In genomic region chr2:160741815-160742214, GRCh38 we compare ENCODE assay signal across 15 cellular contexts.
DNase-seq lines count a peak whose midpoint lies in the region; ATAC-seq and TF ChIP-seq lines count a peak whose summit lies in the region.
"Had no signal": no experiment of that assay in that cellular context is flagged by ENCODE, and none has a peak within 500 bp of the region (broad histone marks: within the 10 kb centered on the region; RNA-seq: fewer than 3 reads in every experiment).

No MANE protein-coding gene starts in this region.

- H3K4me2 ChIP-seq in DND-41 (ENCODE audit: insufficient read depth, low read length) (no peak overlapping the region), Karpas-422 (ENCODE audit: low read depth, low read length, poor library complexity, severe bottlenecking) (no peak overlapping the region)

- no peak for DNase-seq in DND-41
- DNase-seq in Karpas-422: peak; percentile 4
- DNase-seq in NCI-H82 treated with DMSO at 0.1 percent for 48 hours (lab: John Stamatoyannopoulos, UW; ENCODE audit: unreplicated experiment): peak; percentile 38
- DNase-seq in putamen (ENCODE audit: low spot score): peak; percentile 10
- no peak for DNase-seq in Calu3
- DNase-seq in stimulated activated CD4-positive, alpha-beta T cell treated with anti-CD3 and anti-CD28 coated beads, Interleukin-4, amount 100 ng/mL, for 4 hours: no peak
- no peak for DNase-seq in activated T-helper 2 cell treated with anti-CD3 and anti-CD28 coated beads, Interferon-gamma antibody, Interleukin-2, Interleukin-4, amounts not matched to agents 10 μg/mL and 5 μg/mL and 100 μg/mL, durations not matched to agents 14 hours and 24 hours and 36 hours (ENCODE audit: low spot score)
- DNase-seq: ACHN; CD4-positive, CD25-positive, alpha-beta regulatory T cell; DMS153; DMS79 treated with DMSO at 0.1 percent for 48 hours; GDM1; HCEC 1CT; HFFc6 had no signal

- H3K4me1 Mint-ChIP-seq in Calu3 (ENCODE audit: low read depth, unreplicated experiment): peaks cover 24% of the 10 kb centered on the region
- H3K4me1 Mint-ChIP-seq in activated T-helper 2 cell treated with anti-CD3 and anti-CD28 coated beads, Interferon-gamma antibody, Interleukin-2, Interleukin-4, amounts not matched to agents 10 μg/mL and 5 μg/mL and 100 μg/mL, durations not matched to agents 14 hours and 24 hours and 36 hours (ENCODE audit: low read depth): no peaks in the 10 kb centered on the region
- H3K4me1 Mint-ChIP-seq: CD4-positive, CD25-positive, alpha-beta regulatory T cell had no signal

- BruUV-seq in Calu3 (replicated peaks; lab: Mats Ljungman, UMichigan): no TSS peak

- H3K79me2 ChIP-seq in DND-41 (ENCODE audit: insufficient read depth, low read length): no peaks in the 10 kb centered on the region
- no peaks in the 10 kb centered on the region for H3K79me2 ChIP-seq in Karpas-422 (ENCODE audit: low read length)

- H3K36me3 Mint-ChIP-seq in Calu3 (ENCODE audit: insufficient read depth, unreplicated experiment): no peaks in the 10 kb centered on the region
- H3K36me3 Mint-ChIP-seq in activated T-helper 2 cell treated with anti-CD3 and anti-CD28 coated beads, Interferon-gamma antibody, Interleukin-2, Interleukin-4, amounts not matched to agents 10 μg/mL and 5 μg/mL and 100 μg/mL, durations not matched to agents 14 hours and 24 hours and 36 hours (ENCODE audit: low read depth): no peaks in the 10 kb centered on the region
- H3K36me3 Mint-ChIP-seq: CD4-positive, CD25-positive, alpha-beta regulatory T cell had no signal

- H3K36me3 ChIP-seq in DND-41 (ENCODE audit: insufficient read depth, low read length): no peaks in the 10 kb centered on the region
- no peaks in the 10 kb centered on the region for H3K36me3 ChIP-seq in Karpas-422 (ENCODE audit: insufficient read depth, low read length)
- H3K36me3 ChIP-seq: BLaER1 treated with 17β-estradiol and CSF1 and Interleukin-3, amounts not matched to agents 10 nM and 100 nM had no signal

- H3K9me3 ChIP-seq in DND-41 (ENCODE audit: insufficient read depth, low read length, severe bottlenecking) (no peaks in the 10 kb centered on the region), Karpas-422 (ENCODE audit: low read length) (no peaks in the 10 kb centered on the region)
- H3K9me3 ChIP-seq: BLaER1 treated with 17β-estradiol and CSF1 and Interleukin-3, amounts not matched to agents 10 nM and 100 nM had no signal

- CTCF ChIA-PET in Calu3 (lab: Charles Lee): interaction anchor here (0.5 kb wide), 1 partner anchor 417 kb away, joined by 5 read pairs; no protein-coding TSS in a partner anchor

- intact Hi-C loops in Calu3 (cut with micrococcal nuclease; ENCODE audit: unreplicated experiment): no loop called here
- intact Hi-C loops in activated T-helper 2 cell treated with anti-CD3 and anti-CD28 coated beads, Interferon-gamma antibody, Interleukin-2, Interleukin-4, amounts not matched to agents 10 μg/mL and 5 μg/mL and 100 μg/mL, durations not matched to agents 14 hours and 24 hours and 36 hours (cut with micrococcal nuclease): no loop called here

- no peak overlapping the region for H3K27ac Mint-ChIP-seq in Calu3 (ENCODE audit: unreplicated experiment)
- H3K27ac Mint-ChIP-seq in activated T-helper 2 cell treated with anti-CD3 and anti-CD28 coated beads, Interferon-gamma antibody, Interleukin-2, Interleukin-4, amounts not matched to agents 10 μg/mL and 5 μg/mL and 100 μg/mL, durations not matched to agents 14 hours and 24 hours and 36 hours: no peak overlapping the region
- H3K27ac Mint-ChIP-seq: CD4-positive, CD25-positive, alpha-beta regulatory T cell; HFFc6 had no signal

- ATAC-seq in DND-41 (ENCODE audit: insufficient read depth, low read depth): peak; percentile 52; the same call in 1 of the 3 replicates

- H3K27ac ChIP-seq in DND-41 (ENCODE audit: low read length) (no peak overlapping the region), Karpas-422 (ENCODE audit: low read length) (no peak overlapping the region)
- H3K27ac ChIP-seq: BLaER1 treated with 17β-estradiol and CSF1 and Interleukin-3, amounts not matched to agents 10 nM and 100 nM had no signal

- no peaks in the 10 kb centered on the region for H3K27me3 Mint-ChIP-seq in Calu3 (ENCODE audit: unreplicated experiment)
- peaks cover 3% of the 10 kb centered on the region for H3K27me3 Mint-ChIP-seq in activated T-helper 2 cell treated with anti-CD3 and anti-CD28 coated beads, Interferon-gamma antibody, Interleukin-2, Interleukin-4, amounts not matched to agents 10 μg/mL and 5 μg/mL and 100 μg/mL, durations not matched to agents 14 hours and 24 hours and 36 hours (ENCODE audit: low read depth)

- H3K9ac ChIP-seq in DND-41 (ENCODE audit: low read depth, low read length) (no peak overlapping the region), Karpas-422 (ENCODE audit: low read length) (no peak overlapping the region)
- H3K9ac ChIP-seq: BLaER1 treated with 17β-estradiol and CSF1 and Interleukin-3, amounts not matched to agents 10 nM and 100 nM had no signal

- H3K4me3 ChIP-seq in DND-41 (ENCODE audit: low read depth in 1 of 2, low read length in 2 of 2): no peak overlapping the region
- H3K4me3 ChIP-seq in Karpas-422 (ENCODE audit: low read length): no peak overlapping the region
- H3K4me3 ChIP-seq: BLaER1 treated with 17β-estradiol and CSF1 and Interleukin-3, amounts not matched to agents 10 nM and 100 nM had no signal

- H4K20me1 ChIP-seq in DND-41 (ENCODE audit: insufficient read depth, low read length) (no peaks in the 10 kb centered on the region), Karpas-422 (ENCODE audit: insufficient read depth, low read depth, low read length) (no peaks in the 10 kb centered on the region)
- H4K20me1 ChIP-seq: BLaER1 treated with 17β-estradiol and CSF1 and Interleukin-3, amounts not matched to agents 10 nM and 100 nM had no signal

- peaks cover 4% of the 10 kb centered on the region for H3K9me3 Mint-ChIP-seq in Calu3 (ENCODE audit: low read depth, unreplicated experiment)
- no peaks in the 10 kb centered on the region for H3K9me3 Mint-ChIP-seq in activated T-helper 2 cell treated with anti-CD3 and anti-CD28 coated beads, Interferon-gamma antibody, Interleukin-2, Interleukin-4, amounts not matched to agents 10 μg/mL and 5 μg/mL and 100 μg/mL, durations not matched to agents 14 hours and 24 hours and 36 hours
- H3K9me3 Mint-ChIP-seq: HFFc6 had no signal

- no peaks in the 10 kb centered on the region for H3K4me1 ChIP-seq in DND-41 (ENCODE audit: insufficient read depth, low read length)
- H3K4me1 ChIP-seq in Karpas-422 (ENCODE audit: low read length): no peaks in the 10 kb centered on the region

- no peaks in the 10 kb centered on the region for H3K9me2 ChIP-seq in Karpas-422 (replicated peaks; ENCODE audit: insufficient read depth, low read length)

- no peak overlapping the region for H2AFZ ChIP-seq in DND-41 (ENCODE audit: low read depth, low read length)
- no peak overlapping the region for H2AFZ ChIP-seq in Karpas-422 (ENCODE audit: low read length)

- no peak for TF ChIP-seq CTCF in DND-41 (IDR thresholded peaks at IDR 0.05; ENCODE audit: borderline replicate concordance, extremely low read depth, low read length, poor library complexity, severe bottlenecking)
- TF ChIP-seq CTCF in Calu3 (IDR thresholded peaks at IDR 0.05; ENCODE audit: unreplicated experiment): no peak

- no peak overlapping the region for H3K4me3 Mint-ChIP-seq in Calu3 (ENCODE audit: low read depth, unreplicated experiment)
- no peak overlapping the region for H3K4me3 Mint-ChIP-seq in activated T-helper 2 cell treated with anti-CD3 and anti-CD28 coated beads, Interferon-gamma antibody, Interleukin-2, Interleukin-4, amounts not matched to agents 10 μg/mL and 5 μg/mL and 100 μg/mL, durations not matched to agents 14 hours and 24 hours and 36 hours (ENCODE audit: low read depth)
- H3K4me3 Mint-ChIP-seq: CD4-positive, CD25-positive, alpha-beta regulatory T cell; HFFc6 had no signal

- H3K27me3 ChIP-seq in DND-41 (ENCODE audit: insufficient read depth, low read length, poor library complexity): no peaks in the 10 kb centered on the region
- peaks cover 2% of the 10 kb centered on the region; the same call in 1 of the 2 replicates for H3K27me3 ChIP-seq in Karpas-422 (ENCODE audit: low read length)
- H3K27me3 ChIP-seq: BLaER1 treated with 17β-estradiol and CSF1 and Interleukin-3, amounts not matched to agents 10 nM and 100 nM had no signal

Comparison
In these comparisons a context has a peak if more than half of its experiments do, and no peak if none do; other contexts are left out.
1. DNase-seq: peak in Karpas-422 (single experiment), NCI-H82 treated with DMSO at 0.1 percent for 48 hours (single experiment) and putamen (single experiment); none in DND-41 (single experiment), Calu3 (single experiment), stimulated activated CD4-positive, alpha-beta T cell treated with anti-CD3 and anti-CD28 coated beads, Interleukin-4, amount 100 ng/mL, for 4 hours (0 of 2) and activated T-helper 2 cell treated with anti-CD3 and anti-CD28 coated beads, Interferon-gamma antibody, Interleukin-2, Interleukin-4, amounts not matched to agents 10 μg/mL and 5 μg/mL and 100 μg/mL, durations not matched to agents 14 hours and 24 hours and 36 hours (single experiment).